In genomic region chr4:56821394-56822263, GRCh38 we compare ENCODE assay signal across 7 cellular contexts. TPM values are rescaled to one million over a fixed set of nuclear protein-coding genes. Genes with fewer than 3 reads are reported as not detected.
DNase-seq lines count a peak whose midpoint lies in the region; ATAC-seq, FAIRE-seq and TF ChIP-seq lines count a peak whose summit lies in the region.

SPINK2 (minus strand) TSS chr4:56821701; CDS start chr4:56821662, 39 bp downstream.

- H3K9me3 Mint-ChIP-seq in T-cell (no peaks in the 10 kb centered on the region), astrocyte (ENCODE audit: unreplicated experiment) (peaks cover 2% of the 10 kb centered on the region)

- FAIRE-seq in astrocyte (lab: Jason Lieb, UNC) (no peak), kidney (lab: Jason Lieb, UNC) (no peak)

- H3K4me1 Mint-ChIP-seq in T-cell (peaks cover 24 to 34% (median 34%) of the 10 kb centered on the region in 3 donors), astrocyte (ENCODE audit: low read depth, unreplicated experiment) (peaks cover 2% of the 10 kb centered on the region)

- H3K4me3 Mint-ChIP-seq in T-cell, result peak within 1 kb of the TSS; percentile 74 to 78 (median 75)
- H3K4me3 Mint-ChIP-seq in astrocyte (ENCODE audit: unreplicated experiment), result peak within 1 kb of the TSS; percentile 76

- H3K4me3 ChIP-seq in astrocyte (ENCODE audit: insufficient read depth, low read depth, low read length) (peak within 1 kb of the TSS; percentile 17), kidney (ENCODE audit: low read length in 2 of 2) (no peak within 1 kb of the TSS)

- POLR2A ChIA-PET in T-cell (lab: Charles Lee), result interaction anchor here in 1 of 2 donors (0.6 kb wide), 1 partner anchor 222 kb away, joined by 3 read pairs; no protein-coding TSS in a partner anchor

- TF ChIP-seq CTCF in astrocyte (IDR thresholded peaks at IDR 0.05; ENCODE audit: insufficient read depth, low read depth, low read length) (no peak), kidney (IDR thresholded peaks at IDR 0.05; ENCODE audit: borderline replicate concordance, extremely low read depth, insufficient read depth) (no peak)

- H3K27me3 ChIP-seq in astrocyte (ENCODE audit: insufficient read depth, low read length), result peaks cover 38% of the 10 kb centered on the region

- peak within 1 kb of the TSS; percentile 69 for H2AFZ ChIP-seq in astrocyte (ENCODE audit: low read depth, low read length)

- H3K9ac ChIP-seq in astrocyte (ENCODE audit: low read length) (no peak within 1 kb of the TSS), kidney (ENCODE audit: low read length in 2 of 2) (no peak within 1 kb of the TSS)

- H3K9me3 ChIP-seq in astrocyte (ENCODE audit: insufficient read depth, low read depth, low read length) (no peaks in the 10 kb centered on the region), kidney (ENCODE audit: control insufficient read depth in 1 of 2, low read length in 2 of 2) (no peaks in the 10 kb centered on the region)

- H3K36me3 Mint-ChIP-seq in T-cell (no peaks in the 10 kb centered on the region), astrocyte (ENCODE audit: low read depth, unreplicated experiment) (peaks cover 7% of the 10 kb centered on the region)

- H3K4me1 ChIP-seq in astrocyte (ENCODE audit: insufficient read depth, low read length), result peaks cover 4% of the 10 kb centered on the region
- peaks cover 0 to 2% of the 10 kb centered on the region in 2 donors for H3K4me1 ChIP-seq in kidney (ENCODE audit: control insufficient read depth in 1 of 2, insufficient read depth in 1 of 2, low read depth in 1 of 2, low read length in 2 of 2)

- H4K20me1 ChIP-seq in astrocyte (ENCODE audit: insufficient read depth, low read length), result no peaks in the 10 kb centered on the region

- ATAC-seq in GM18519 (IDR thresholded peaks at IDR 0.05; ENCODE audit: low FRiP score, unreplicated experiment) (peak; percentile 37), HG03457 (IDR thresholded peaks at IDR 0.05; ENCODE audit: unreplicated experiment) (peak; percentile 41), T-cell (replicated peaks in 1 of 4) (peak; percentile 84 to 94 (median 87))

- H3K27me3 Mint-ChIP-seq in T-cell (no peaks in the 10 kb centered on the region), astrocyte (ENCODE audit: low read depth, unreplicated experiment) (peaks cover 45% of the 10 kb centered on the region)

- H3K4me2 ChIP-seq in astrocyte (ENCODE audit: low read length), result peak within 1 kb of the TSS; percentile 79

- no peaks in the 10 kb centered on the region for H3K79me2 ChIP-seq in astrocyte (ENCODE audit: insufficient read depth, low read length)

- no peak within 1 kb of the TSS for H3K27ac ChIP-seq in astrocyte (ENCODE audit: low read depth, low read length)
- no peak within 1 kb of the TSS for H3K27ac ChIP-seq in kidney (ENCODE audit: low read depth in 2 of 2, low read length in 2 of 2)

- CTCF ChIA-PET in T-cell (lab: Charles Lee), result interaction anchor here in 1 of 2 donors (0.5 to 1.3 kb wide), 3 partner anchors 16 to 398 kb away, joined by 3 to 6 read pairs (median 5); no protein-coding TSS in a partner anchor

- peak within 1 kb of the TSS; percentile 10 to 61 for H3K27ac Mint-ChIP-seq in T-cell
- H3K27ac Mint-ChIP-seq in astrocyte (ENCODE audit: unreplicated experiment), result no peak within 1 kb of the TSS

- peak; percentile 53 to 80 (median 67) for DNase-seq in T-cell
- no peak for DNase-seq in astrocyte (ENCODE audit: low read depth)
- DNase-seq in kidney, result peak; percentile 72
- DNase-seq in stimulated activated CD4-positive, alpha-beta T cell treated with anti-CD3 and anti-CD28 coated beads, TNF-alpha, amount 100 ng/mL, for 24 hours (ENCODE audit: low read depth in 3 of 3), result peak; percentile 33 to 66 (median 34)
- no peak for DNase-seq in GM03348 (ENCODE audit: low spot score)

- intact Hi-C loops in kidney (cut with DNase I), result no loop called here

- no peaks in the 10 kb centered on the region for H3K36me3 ChIP-seq in astrocyte (ENCODE audit: insufficient read depth, low read length)
- no peaks in the 10 kb centered on the region for H3K36me3 ChIP-seq in kidney (ENCODE audit: control insufficient read depth in 1 of 2, insufficient read depth in 2 of 2, low read length in 2 of 2)

RNA-seq across cellular contexts. Expression of gene SPINK2, which starts in this region (rescaled TPM):
- total RNA-seq in T-cell (10 to 100 TPM in 1 of 5 donors, 1 to 10 TPM in 4; 2.0 to 11.6 (median 3.9) TPM), astrocyte (not detected in 2 replicates), kidney (1.0 TPM)
- polyA plus RNA-seq in kidney (ENCODE audit: insufficient read depth, low read depth, low replicate concordance), result not detected

Comparison
In these comparisons a context has a peak if more than half of its experiments do, and no peak if none do; other contexts are left out.
1. ATAC-seq: peak in every context shown above with its lines; median percentile 87 in T-cell; 41 in HG03457; 37 in GM18519.
2. DNase-seq: peak in T-cell (34 of 34), kidney (single experiment) and stimulated activated CD4-positive, alpha-beta T cell treated with anti-CD3 and anti-CD28 coated beads, TNF-alpha, amount 100 ng/mL, for 24 hours (3 of 3); none in astrocyte (single experiment) and GM03348 (single experiment).